ENCODE assay signal across 1 cellular context in the genomic region with DNA sequence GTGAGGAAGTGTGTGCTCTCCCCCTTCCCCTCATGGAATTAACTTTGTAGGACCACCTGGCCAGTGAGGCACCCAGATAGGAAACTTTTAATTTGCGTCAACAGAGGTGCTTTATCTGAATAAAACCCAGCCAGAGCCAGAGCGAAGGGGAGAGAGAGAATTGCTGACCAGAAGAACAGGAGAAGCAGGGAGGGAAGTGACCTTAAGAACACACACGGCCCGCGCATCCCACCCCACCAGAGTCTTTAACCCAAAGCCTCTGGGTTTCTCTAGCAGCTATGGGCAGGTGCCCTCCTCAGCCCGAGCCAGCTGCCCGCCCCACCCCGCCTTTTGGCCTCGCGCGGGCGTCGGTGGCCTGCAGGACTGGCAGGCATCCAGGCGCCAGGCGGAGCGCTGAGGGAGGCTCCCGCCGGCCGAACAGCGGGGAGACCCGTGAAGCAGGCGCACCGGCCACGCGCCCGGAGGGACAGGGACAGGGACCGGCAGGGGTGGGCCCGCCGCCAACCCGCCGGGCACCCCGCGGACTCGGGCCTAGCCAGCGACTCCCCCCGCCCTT.
A peak's percentile ranks its signal among the peaks of the same experiment; 100 is the strongest.
TF ChIP-seq lines count a peak whose summit lies in the region.

No MANE protein-coding gene starts in this region.

TF ChIP-seq in HEK293, 187 proteins besides CTCF, POLR2A, EP300 and RAD21 (continued from another document and continues in another):
- TF ChIP-seq, protein P1, sequence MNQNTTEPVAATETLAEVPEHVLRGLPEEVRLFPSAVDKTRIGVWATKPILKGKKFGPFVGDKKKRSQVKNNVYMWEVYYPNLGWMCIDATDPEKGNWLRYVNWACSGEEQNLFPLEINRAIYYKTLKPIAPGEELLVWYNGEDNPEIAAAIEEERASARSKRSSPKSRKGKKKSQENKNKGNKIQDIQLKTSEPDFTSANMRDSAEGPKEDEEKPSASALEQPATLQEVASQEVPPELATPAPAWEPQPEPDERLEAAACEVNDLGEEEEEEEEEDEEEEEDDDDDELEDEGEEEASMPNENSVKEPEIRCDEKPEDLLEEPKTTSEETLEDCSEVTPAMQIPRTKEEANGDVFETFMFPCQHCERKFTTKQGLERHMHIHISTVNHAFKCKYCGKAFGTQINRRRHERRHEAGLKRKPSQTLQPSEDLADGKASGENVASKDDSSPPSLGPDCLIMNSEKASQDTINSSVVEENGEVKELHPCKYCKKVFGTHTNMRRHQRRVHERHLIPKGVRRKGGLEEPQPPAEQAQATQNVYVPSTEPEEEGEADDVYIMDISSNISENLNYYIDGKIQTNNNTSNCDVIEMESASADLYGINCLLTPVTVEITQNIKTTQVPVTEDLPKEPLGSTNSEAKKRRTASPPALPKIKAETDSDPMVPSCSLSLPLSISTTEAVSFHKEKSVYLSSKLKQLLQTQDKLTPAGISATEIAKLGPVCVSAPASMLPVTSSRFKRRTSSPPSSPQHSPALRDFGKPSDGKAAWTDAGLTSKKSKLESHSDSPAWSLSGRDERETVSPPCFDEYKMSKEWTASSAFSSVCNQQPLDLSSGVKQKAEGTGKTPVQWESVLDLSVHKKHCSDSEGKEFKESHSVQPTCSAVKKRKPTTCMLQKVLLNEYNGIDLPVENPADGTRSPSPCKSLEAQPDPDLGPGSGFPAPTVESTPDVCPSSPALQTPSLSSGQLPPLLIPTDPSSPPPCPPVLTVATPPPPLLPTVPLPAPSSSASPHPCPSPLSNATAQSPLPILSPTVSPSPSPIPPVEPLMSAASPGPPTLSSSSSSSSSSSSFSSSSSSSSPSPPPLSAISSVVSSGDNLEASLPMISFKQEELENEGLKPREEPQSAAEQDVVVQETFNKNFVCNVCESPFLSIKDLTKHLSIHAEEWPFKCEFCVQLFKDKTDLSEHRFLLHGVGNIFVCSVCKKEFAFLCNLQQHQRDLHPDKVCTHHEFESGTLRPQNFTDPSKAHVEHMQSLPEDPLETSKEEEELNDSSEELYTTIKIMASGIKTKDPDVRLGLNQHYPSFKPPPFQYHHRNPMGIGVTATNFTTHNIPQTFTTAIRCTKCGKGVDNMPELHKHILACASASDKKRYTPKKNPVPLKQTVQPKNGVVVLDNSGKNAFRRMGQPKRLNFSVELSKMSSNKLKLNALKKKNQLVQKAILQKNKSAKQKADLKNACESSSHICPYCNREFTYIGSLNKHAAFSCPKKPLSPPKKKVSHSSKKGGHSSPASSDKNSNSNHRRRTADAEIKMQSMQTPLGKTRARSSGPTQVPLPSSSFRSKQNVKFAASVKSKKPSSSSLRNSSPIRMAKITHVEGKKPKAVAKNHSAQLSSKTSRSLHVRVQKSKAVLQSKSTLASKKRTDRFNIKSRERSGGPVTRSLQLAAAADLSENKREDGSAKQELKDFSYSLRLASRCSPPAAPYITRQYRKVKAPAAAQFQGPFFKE (tag by site-specific recombination; IDR thresholded peaks at IDR 0.05; ENCODE audit: borderline replicate concordance): no peak
- TF ChIP-seq ZNF626 (tag by site-specific recombination; IDR thresholded peaks at IDR 0.05): no peak
- TF ChIP-seq ZNF473 (tag by site-specific recombination; IDR thresholded peaks at IDR 0.05): no peak
- no peak for TF ChIP-seq SALL2 (tag by site-specific recombination; IDR thresholded peaks at IDR 0.05; ENCODE audit: borderline replicate concordance)
- TF ChIP-seq ZNF660 (tag by site-specific recombination; IDR thresholded peaks at IDR 0.05): peak; percentile 78
- TF ChIP-seq HOXD13 (CRISPR knock-in tag; IDR thresholded peaks at IDR 0.05; ENCODE audit: borderline replicate concordance): peak; percentile 33; the same call in 1 of the 2 replicates
- no peak for TF ChIP-seq ZNF560 (tag by site-specific recombination; IDR thresholded peaks at IDR 0.05; ENCODE audit: borderline replicate concordance)
- no peak for TF ChIP-seq ZNF426 (tag by site-specific recombination; IDR thresholded peaks at IDR 0.05)
- no peak for TF ChIP-seq ZSCAN16 (tag by site-specific recombination; IDR thresholded peaks at IDR 0.05)
- TF ChIP-seq, protein P2, sequence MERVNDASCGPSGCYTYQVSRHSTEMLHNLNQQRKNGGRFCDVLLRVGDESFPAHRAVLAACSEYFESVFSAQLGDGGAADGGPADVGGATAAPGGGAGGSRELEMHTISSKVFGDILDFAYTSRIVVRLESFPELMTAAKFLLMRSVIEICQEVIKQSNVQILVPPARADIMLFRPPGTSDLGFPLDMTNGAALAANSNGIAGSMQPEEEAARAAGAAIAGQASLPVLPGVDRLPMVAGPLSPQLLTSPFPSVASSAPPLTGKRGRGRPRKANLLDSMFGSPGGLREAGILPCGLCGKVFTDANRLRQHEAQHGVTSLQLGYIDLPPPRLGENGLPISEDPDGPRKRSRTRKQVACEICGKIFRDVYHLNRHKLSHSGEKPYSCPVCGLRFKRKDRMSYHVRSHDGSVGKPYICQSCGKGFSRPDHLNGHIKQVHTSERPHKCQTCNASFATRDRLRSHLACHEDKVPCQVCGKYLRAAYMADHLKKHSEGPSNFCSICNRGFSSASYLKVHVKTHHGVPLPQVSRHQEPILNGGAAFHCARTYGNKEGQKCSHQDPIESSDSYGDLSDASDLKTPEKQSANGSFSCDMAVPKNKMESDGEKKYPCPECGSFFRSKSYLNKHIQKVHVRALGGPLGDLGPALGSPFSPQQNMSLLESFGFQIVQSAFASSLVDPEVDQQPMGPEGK (tag by site-specific recombination; IDR thresholded peaks at IDR 0.05): no peak; the same call in 1 of the 2 replicates
- no peak for TF ChIP-seq ZNF146 (tag by site-specific recombination; IDR thresholded peaks at IDR 0.05)
- TF ChIP-seq ZBTB7A (tag by site-specific recombination; IDR thresholded peaks at IDR 0.05; ENCODE audit: low read depth): no peak
- TF ChIP-seq ZNF791 (tag by site-specific recombination; IDR thresholded peaks at IDR 0.05): no peak
- no peak for TF ChIP-seq HOXC10 (CRISPR knock-in tag; IDR thresholded peaks at IDR 0.05)
- TF ChIP-seq, protein P3, sequence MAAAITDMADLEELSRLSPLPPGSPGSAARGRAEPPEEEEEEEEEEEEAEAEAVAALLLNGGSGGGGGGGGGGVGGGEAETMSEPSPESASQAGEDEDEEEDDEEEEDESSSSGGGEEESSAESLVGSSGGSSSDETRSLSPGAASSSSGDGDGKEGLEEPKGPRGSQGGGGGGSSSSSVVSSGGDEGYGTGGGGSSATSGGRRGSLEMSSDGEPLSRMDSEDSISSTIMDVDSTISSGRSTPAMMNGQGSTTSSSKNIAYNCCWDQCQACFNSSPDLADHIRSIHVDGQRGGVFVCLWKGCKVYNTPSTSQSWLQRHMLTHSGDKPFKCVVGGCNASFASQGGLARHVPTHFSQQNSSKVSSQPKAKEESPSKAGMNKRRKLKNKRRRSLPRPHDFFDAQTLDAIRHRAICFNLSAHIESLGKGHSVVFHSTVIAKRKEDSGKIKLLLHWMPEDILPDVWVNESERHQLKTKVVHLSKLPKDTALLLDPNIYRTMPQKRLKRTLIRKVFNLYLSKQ (tag by site-specific recombination; IDR thresholded peaks at IDR 0.05; ENCODE audit: borderline replicate concordance): no peak
- no peak for TF ChIP-seq ZNF335 (tag by site-specific recombination; conservative IDR thresholded peaks at IDR 0.05)
- TF ChIP-seq ZNF354C (tag by site-specific recombination; IDR thresholded peaks at IDR 0.05; ENCODE audit: borderline replicate concordance, low read depth): no peak
- TF ChIP-seq ZNF19 (tag by site-specific recombination; IDR thresholded peaks at IDR 0.05; ENCODE audit: low read depth): no peak
- no peak for TF ChIP-seq ZNF510 (tag by site-specific recombination; IDR thresholded peaks at IDR 0.05; ENCODE audit: insufficient replicate concordance)
- TF ChIP-seq, protein P4, sequence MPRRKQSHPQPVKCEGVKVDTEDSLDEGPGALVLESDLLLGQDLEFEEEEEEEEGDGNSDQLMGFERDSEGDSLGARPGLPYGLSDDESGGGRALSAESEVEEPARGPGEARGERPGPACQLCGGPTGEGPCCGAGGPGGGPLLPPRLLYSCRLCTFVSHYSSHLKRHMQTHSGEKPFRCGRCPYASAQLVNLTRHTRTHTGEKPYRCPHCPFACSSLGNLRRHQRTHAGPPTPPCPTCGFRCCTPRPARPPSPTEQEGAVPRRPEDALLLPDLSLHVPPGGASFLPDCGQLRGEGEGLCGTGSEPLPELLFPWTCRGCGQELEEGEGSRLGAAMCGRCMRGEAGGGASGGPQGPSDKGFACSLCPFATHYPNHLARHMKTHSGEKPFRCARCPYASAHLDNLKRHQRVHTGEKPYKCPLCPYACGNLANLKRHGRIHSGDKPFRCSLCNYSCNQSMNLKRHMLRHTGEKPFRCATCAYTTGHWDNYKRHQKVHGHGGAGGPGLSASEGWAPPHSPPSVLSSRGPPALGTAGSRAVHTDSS (tag by site-specific recombination; IDR thresholded peaks at IDR 0.05): 0 out of 2 replicates have a peak, but pooled peaks have one; percentile 50
- no peak; the same call in 1 of the 2 replicates for TF ChIP-seq ZBTB11 (tag by site-specific recombination; conservative IDR thresholded peaks at IDR 0.05; ENCODE audit: low read depth)
- TF ChIP-seq ZNF404 (tag by site-specific recombination; IDR thresholded peaks at IDR 0.05): no peak
- no peak for TF ChIP-seq ZNF830 (tag by site-specific recombination; IDR thresholded peaks at IDR 0.05; ENCODE audit: low read depth)
- TF ChIP-seq SCRT1 (tag by site-specific recombination; IDR thresholded peaks at IDR 0.05; ENCODE audit: borderline replicate concordance): no peak
- TF ChIP-seq ZNF132 (tag by site-specific recombination; IDR thresholded peaks at IDR 0.05; ENCODE audit: borderline replicate concordance): no peak
- TF ChIP-seq ZNF324 (tag by site-specific recombination; IDR thresholded peaks at IDR 0.05): no peak
- TF ChIP-seq EGR2 (tag by site-specific recombination; IDR thresholded peaks at IDR 0.05; ENCODE audit: low read depth): 0 out of 2 replicates have a peak, but pooled peaks have one; percentile 20
- no peak for TF ChIP-seq YY2 (tag by site-specific recombination; IDR thresholded peaks at IDR 0.05)
- peak; percentile 71 for TF ChIP-seq ZNF341 (tag by site-specific recombination; IDR thresholded peaks at IDR 0.05; ENCODE audit: low read depth)
- peak; percentile 48; the same call in 1 of the 2 replicates for TF ChIP-seq ZNF184 (tag by site-specific recombination; IDR thresholded peaks at IDR 0.05)
- no peak for TF ChIP-seq ZNF362 (tag by site-specific recombination; IDR thresholded peaks at IDR 0.05)
- TF ChIP-seq, protein P5, sequence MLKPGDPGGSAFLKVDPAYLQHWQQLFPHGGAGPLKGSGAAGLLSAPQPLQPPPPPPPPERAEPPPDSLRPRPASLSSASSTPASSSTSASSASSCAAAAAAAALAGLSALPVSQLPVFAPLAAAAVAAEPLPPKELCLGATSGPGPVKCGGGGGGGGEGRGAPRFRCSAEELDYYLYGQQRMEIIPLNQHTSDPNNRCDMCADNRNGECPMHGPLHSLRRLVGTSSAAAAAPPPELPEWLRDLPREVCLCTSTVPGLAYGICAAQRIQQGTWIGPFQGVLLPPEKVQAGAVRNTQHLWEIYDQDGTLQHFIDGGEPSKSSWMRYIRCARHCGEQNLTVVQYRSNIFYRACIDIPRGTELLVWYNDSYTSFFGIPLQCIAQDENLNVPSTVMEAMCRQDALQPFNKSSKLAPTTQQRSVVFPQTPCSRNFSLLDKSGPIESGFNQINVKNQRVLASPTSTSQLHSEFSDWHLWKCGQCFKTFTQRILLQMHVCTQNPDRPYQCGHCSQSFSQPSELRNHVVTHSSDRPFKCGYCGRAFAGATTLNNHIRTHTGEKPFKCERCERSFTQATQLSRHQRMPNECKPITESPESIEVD (tag by site-specific recombination; IDR thresholded peaks at IDR 0.05): 0 out of 2 replicates have a peak, but pooled peaks have one; percentile 17
- TF ChIP-seq ZNF248 (tag by site-specific recombination; IDR thresholded peaks at IDR 0.05): no peak
- no peak for TF ChIP-seq ZBTB20 (tag by site-specific recombination; IDR thresholded peaks at IDR 0.05)
- no peak for TF ChIP-seq ZNF792 (tag by site-specific recombination; IDR thresholded peaks at IDR 0.05)
- TF ChIP-seq ZNF521 (tag by site-specific recombination; IDR thresholded peaks at IDR 0.05): no peak
- TF ChIP-seq, protein P6, sequence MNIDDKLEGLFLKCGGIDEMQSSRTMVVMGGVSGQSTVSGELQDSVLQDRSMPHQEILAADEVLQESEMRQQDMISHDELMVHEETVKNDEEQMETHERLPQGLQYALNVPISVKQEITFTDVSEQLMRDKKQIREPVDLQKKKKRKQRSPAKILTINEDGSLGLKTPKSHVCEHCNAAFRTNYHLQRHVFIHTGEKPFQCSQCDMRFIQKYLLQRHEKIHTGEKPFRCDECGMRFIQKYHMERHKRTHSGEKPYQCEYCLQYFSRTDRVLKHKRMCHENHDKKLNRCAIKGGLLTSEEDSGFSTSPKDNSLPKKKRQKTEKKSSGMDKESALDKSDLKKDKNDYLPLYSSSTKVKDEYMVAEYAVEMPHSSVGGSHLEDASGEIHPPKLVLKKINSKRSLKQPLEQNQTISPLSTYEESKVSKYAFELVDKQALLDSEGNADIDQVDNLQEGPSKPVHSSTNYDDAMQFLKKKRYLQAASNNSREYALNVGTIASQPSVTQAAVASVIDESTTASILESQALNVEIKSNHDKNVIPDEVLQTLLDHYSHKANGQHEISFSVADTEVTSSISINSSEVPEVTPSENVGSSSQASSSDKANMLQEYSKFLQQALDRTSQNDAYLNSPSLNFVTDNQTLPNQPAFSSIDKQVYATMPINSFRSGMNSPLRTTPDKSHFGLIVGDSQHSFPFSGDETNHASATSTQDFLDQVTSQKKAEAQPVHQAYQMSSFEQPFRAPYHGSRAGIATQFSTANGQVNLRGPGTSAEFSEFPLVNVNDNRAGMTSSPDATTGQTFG (tag by site-specific recombination; IDR thresholded peaks at IDR 0.05; ENCODE audit: borderline replicate concordance): no peak
